ENCODE assay signal across 19 cellular contexts in genomic region chr7:66429498-66430163, GRCh38.
"Had no signal": no experiment of that assay in that cellular context is flagged by ENCODE, and none has a peak within 500 bp of the region (broad histone marks: within the 10 kb centered on the region; RNA-seq: fewer than 3 reads in every experiment).

No MANE protein-coding gene starts in this region.

- H3K9me3 Mint-ChIP-seq: activated naive CD4-positive, alpha-beta T cell treated with anti-CD3 and anti-CD28 coated beads, Interleukin-2, amount 50 U/mL, for 24 hours; activated T-cell treated with anti-CD3 and anti-CD28 coated beads, Interleukin-2, amount 50 U/mL, for 4 hours; naive thymus-derived CD8-positive, alpha-beta T cell had no signal

- H3K4me1 Mint-ChIP-seq: activated CD8-positive, alpha-beta memory T cell treated with anti-CD3 and anti-CD28 coated beads, Interleukin-2, amount 10 ng/mL, durations not matched to agents 7 days and 5 days; activated naive CD4-positive, alpha-beta T cell treated with anti-CD3 and anti-CD28 coated beads, Interleukin-2, amount 50 U/mL, for 24 hours had no signal

- H3K27me3 Mint-ChIP-seq: activated CD8-positive, alpha-beta memory T cell treated with anti-CD3 and anti-CD28 coated beads, Interleukin-2, amount 10 ng/mL, durations not matched to agents 7 days and 5 days; activated naive CD4-positive, alpha-beta T cell treated with anti-CD3 and anti-CD28 coated beads, Interleukin-2, amount 50 U/mL, for 24 hours; naive thymus-derived CD8-positive, alpha-beta T cell had no signal

- H3K4me3 Mint-ChIP-seq: activated CD8-positive, alpha-beta memory T cell treated with anti-CD3 and anti-CD28 coated beads, Interleukin-2, amount 10 ng/mL, durations not matched to agents 7 days and 5 days; activated naive CD4-positive, alpha-beta T cell treated with anti-CD3 and anti-CD28 coated beads, Interleukin-2, amount 50 U/mL, for 24 hours; activated T-cell treated with anti-CD3 and anti-CD28 coated beads, Interleukin-2, amount 50 U/mL, for 4 hours; naive thymus-derived CD8-positive, alpha-beta T cell had no signal

- H3K4me3 ChIP-seq: esophagus squamous epithelium, lower lobe of right lung, pancreas, sigmoid colon, tibial artery, vagina had no signal

- H3K27ac ChIP-seq: brain microvascular endothelial cell, esophagus squamous epithelium, lower lobe of right lung, pancreas, sigmoid colon, tibial artery, vagina, VCaP had no signal

- DNase-seq: activated CD4-positive, alpha-beta T cell treated with anti-CD3 and anti-CD28 coated beads, Interleukin-2, amount 50 U/mL, for 48 hours; activated CD8-positive, alpha-beta memory T cell treated with anti-CD3 and anti-CD28 coated beads, Interleukin-2, amount 10 ng/mL, durations not matched to agents 7 days and 5 days; activated effector memory CD4-positive, alpha-beta T cell treated with anti-CD3 and anti-CD28 coated beads, Interleukin-2, amount 50 U/mL, for 16 hours; activated T-cell treated with anti-CD3 and anti-CD28 coated beads, Interleukin-2, amount 50 U/mL, for 4 hours; amygdala; brain microvascular endothelial cell; effector CD8-positive, alpha-beta T cell; esophagus squamous epithelium; lower lobe of right lung; naive thymus-derived CD8-positive, alpha-beta T cell; pancreas; sigmoid colon; stimulated activated CD4-positive, alpha-beta T cell treated with anti-CD3 and anti-CD28 coated beads, Interleukin-2, amount 100 ng/mL, for 48 hours; stimulated activated naive CD4-positive, alpha-beta T cell; T-helper 1 cell; tibial artery had no signal

- H3K4me1 ChIP-seq: esophagus squamous epithelium, lower lobe of right lung, pancreas, sigmoid colon, tibial artery, vagina had no signal

- H3K27me3 ChIP-seq: brain microvascular endothelial cell, esophagus squamous epithelium, pancreas, sigmoid colon, tibial artery, vagina had no signal

- H3K36me3 Mint-ChIP-seq: activated CD8-positive, alpha-beta memory T cell treated with anti-CD3 and anti-CD28 coated beads, Interleukin-2, amount 10 ng/mL, durations not matched to agents 7 days and 5 days had no signal

- H3K9me3 ChIP-seq: esophagus squamous epithelium, lower lobe of right lung, pancreas, sigmoid colon, tibial artery, vagina had no signal

- ATAC-seq: activated CD8-positive, alpha-beta memory T cell treated with anti-CD3 and anti-CD28 coated beads, Interleukin-2, amount 10 ng/mL, durations not matched to agents 7 days and 5 days; activated T-cell treated with anti-CD3 and anti-CD28 coated beads, Interleukin-2, amount 50 U/mL, for 4 hours; lower lobe of right lung; naive thymus-derived CD8-positive, alpha-beta T cell; pancreas had no signal

- H3K27ac Mint-ChIP-seq: activated CD8-positive, alpha-beta memory T cell treated with anti-CD3 and anti-CD28 coated beads, Interleukin-2, amount 10 ng/mL, durations not matched to agents 7 days and 5 days; activated naive CD4-positive, alpha-beta T cell treated with anti-CD3 and anti-CD28 coated beads, Interleukin-2, amount 50 U/mL, for 24 hours; naive thymus-derived CD8-positive, alpha-beta T cell had no signal

- H3K36me3 ChIP-seq: brain microvascular endothelial cell, lower lobe of right lung, pancreas, vagina had no signal
